1 cellular context compared by ENCODE assay signal in genomic region chr10:101386659-101387259, GRCh38.
TF ChIP-seq lines count a peak whose summit lies in the region.

No MANE protein-coding gene starts in this region.

TF ChIP-seq in WTC11, 78 proteins besides CTCF, POLR2A, EP300 and RAD21 (continued from another document):
- no peak for TF ChIP-seq MLX (CRISPR knock-in tag; IDR thresholded peaks at IDR 0.05)
- TF ChIP-seq SMAD4 (CRISPR knock-in tag; IDR thresholded peaks at IDR 0.05): no peak
- TF ChIP-seq ETV6 (CRISPR knock-in tag; IDR thresholded peaks at IDR 0.05): no peak
- TF ChIP-seq CREB1 (CRISPR knock-in tag; IDR thresholded peaks at IDR 0.05): no peak
- no peak for TF ChIP-seq NR3C1 (CRISPR knock-in tag; conservative IDR thresholded peaks at IDR 0.05; ENCODE audit: low read depth)
- TF ChIP-seq SMAD3 (CRISPR knock-in tag; IDR thresholded peaks at IDR 0.05; ENCODE audit: borderline replicate concordance): no peak
